In the genomic region with DNA sequence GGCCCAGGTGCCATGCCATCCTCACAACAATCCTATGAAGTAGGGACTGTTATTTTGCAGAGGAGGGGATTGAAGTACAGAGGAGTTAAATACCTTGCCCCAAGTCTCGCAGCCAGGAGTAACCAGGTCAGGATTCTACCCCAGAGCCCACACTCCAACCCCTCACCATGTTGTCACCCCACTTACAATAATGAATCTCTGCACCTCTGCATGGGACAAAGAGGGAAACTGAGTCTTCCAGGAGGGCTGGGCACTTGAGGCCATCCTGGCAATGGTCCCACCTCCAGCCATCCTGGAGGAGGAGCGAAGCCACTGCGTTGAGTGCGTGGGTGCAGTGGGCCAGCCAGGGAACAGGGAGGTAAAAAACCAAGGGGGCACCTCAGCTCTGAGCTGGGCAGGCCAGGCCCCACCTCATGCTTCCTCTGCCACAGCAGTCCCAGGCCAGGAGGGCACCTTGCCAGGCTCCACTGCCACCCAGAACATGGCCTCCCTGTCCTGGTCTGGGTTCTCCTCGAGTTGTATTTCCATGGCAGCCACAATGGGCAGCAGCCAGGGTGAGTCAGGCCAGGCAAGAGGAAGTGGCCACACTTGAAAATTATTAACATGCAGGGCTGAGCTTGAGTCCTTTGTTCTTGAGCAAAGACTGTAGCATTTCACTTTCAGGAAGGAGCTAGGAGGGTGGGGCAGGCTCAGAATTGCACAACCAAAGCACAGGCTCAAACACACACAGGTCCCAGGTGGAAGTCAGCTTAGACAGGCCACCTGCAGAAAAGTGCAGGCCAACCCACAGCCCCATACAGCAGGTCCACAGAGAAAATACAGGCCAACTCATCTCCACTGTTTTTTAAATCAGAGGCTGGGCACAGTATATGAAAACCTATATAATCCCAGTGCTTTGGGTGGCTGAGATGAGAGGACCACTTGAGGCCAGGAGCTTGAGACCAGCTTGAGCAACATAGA, we compare ENCODE assay signal across 8 cellular contexts. TPM values are rescaled to one million over a fixed set of nuclear protein-coding genes. Genes with fewer than 3 reads are reported as not detected.
DNase-seq lines count a peak whose midpoint lies in the region; ATAC-seq and TF ChIP-seq lines count a peak whose summit lies in the region.

No MANE protein-coding gene starts in this region.

- 16 to 33% methylated on average over 4 to 5 of the region's 5 CpGs for WGBS in esophagus squamous epithelium, 2 donors

- H3K27me3 ChIP-seq in KMS-11 (ENCODE audit: insufficient read depth, low read depth) (no peaks in the 10 kb centered on the region), esophagus squamous epithelium (no peaks in the 10 kb centered on the region)

- intact Hi-C loops in esophagus squamous epithelium (cut with DNase I), result no loop called here

- no peaks in the 10 kb centered on the region for H3K9me3 ChIP-seq in esophagus squamous epithelium

- no peak for TF ChIP-seq CTCF in KMS-11 (conservative IDR thresholded peaks at IDR 0.05; ENCODE audit: low read depth, low read length)
- TF ChIP-seq CTCF in esophagus squamous epithelium (IDR thresholded peaks at IDR 0.05), result peak in 1 of 6 experiments; percentile 21
- no peak for TF ChIP-seq CTCF in neural crest cell (conservative IDR thresholded peaks at IDR 0.05)

- H3K79me2 ChIP-seq in KMS-11 (ENCODE audit: insufficient read depth, low read depth), result no peaks in the 10 kb centered on the region

- H3K36me3 ChIP-seq in KMS-11 (ENCODE audit: insufficient read depth) (no peaks in the 10 kb centered on the region), esophagus squamous epithelium (no peaks in the 10 kb centered on the region)

- peak overlapping the region; percentile 49; the same call in 1 of the 2 replicates for H3K9ac ChIP-seq in KMS-11

- peaks cover 69% of the 10 kb centered on the region for H3K4me1 ChIP-seq in KMS-11 (ENCODE audit: low read depth, poor library complexity, severe bottlenecking)
- peaks cover 68 to 98% (median 76%) of the 10 kb centered on the region in 3 donors for H3K4me1 ChIP-seq in esophagus squamous epithelium

- ATAC-seq in GM21619 (IDR thresholded peaks at IDR 0.05; ENCODE audit: unreplicated experiment) (peak; percentile 69), HG03045 (IDR thresholded peaks at IDR 0.05; ENCODE audit: unreplicated experiment) (no peak)

- TF ChIP-seq POLR2A in esophagus squamous epithelium (IDR thresholded peaks at IDR 0.05), result no peak

- H3K4me3 Mint-ChIP-seq in neural crest cell, result peak overlapping the region; percentile 62

- H3K27ac Mint-ChIP-seq in neural crest cell (ENCODE audit: unreplicated experiment), result peak overlapping the region; percentile 92

- no peaks in the 10 kb centered on the region for H4K20me1 ChIP-seq in KMS-11 (ENCODE audit: insufficient read depth)

- H3K4me3 ChIP-seq in KMS-11 (IDR thresholded peaks at IDR 0.05; ENCODE audit: insufficient read depth, low read depth, low read length), result no peak overlapping the region
- no peak overlapping the region for H3K4me3 ChIP-seq in esophagus squamous epithelium

- H3K4me2 ChIP-seq in KMS-11, result peak overlapping the region; percentile 92

- H3K36me3 Mint-ChIP-seq in neural crest cell (ENCODE audit: low read depth), result peaks cover 3% of the 10 kb centered on the region

- H3K9me3 Mint-ChIP-seq in neural crest cell, result no peaks in the 10 kb centered on the region

- H3K27ac ChIP-seq in KMS-11 (peak overlapping the region; percentile 80), esophagus squamous epithelium (peak overlapping the region; percentile 84 to 92 (median 89))

- peaks cover 85% of the 10 kb centered on the region for H3K4me1 Mint-ChIP-seq in neural crest cell

- DNase-seq in EL (peak; percentile 84), SIG-M5 (lab: John Stamatoyannopoulos, UW) (peak; percentile 35), esophagus squamous epithelium (lab: John Stamatoyannopoulos, UW) (peak; percentile 39), neural crest cell (ENCODE audit: low read depth, low spot score) (no peak), cerebellar cortex (ENCODE audit: low spot score) (no peak)

- H2AFZ ChIP-seq in KMS-11 (ENCODE audit: low read depth), result peak overlapping the region; percentile 57; the same call in 1 of the 2 replicates

- H3K27me3 Mint-ChIP-seq in neural crest cell (ENCODE audit: low read depth), result no peaks in the 10 kb centered on the region

RNA-seq across cellular contexts. Expression of gene CUEDC1, which starts 52.1 kb away (rescaled TPM):
- 10 to 100 TPM in 3 of 4 donors, 1 to 10 TPM in 1; 7.4 to 27.3 (median 18.4) TPM for total RNA-seq in esophagus squamous epithelium
- 73.7 and 86.9 TPM in 2 replicates for total RNA-seq in neural crest cell

RNA-seq across cellular contexts. Expression of gene MRPS23, which starts 53.2 kb away (rescaled TPM):
- 10 to 100 TPM in 3 of 4 donors, 1 to 10 TPM in 1; 9.9 to 25.2 (median 20.8) TPM for total RNA-seq in esophagus squamous epithelium
- 50.0 and 63.0 TPM in 2 replicates for total RNA-seq in neural crest cell

Comparison
In these comparisons a context has a peak if more than half of its experiments do, and no peak if none do; other contexts are left out.
1. DNase-seq: peak in EL (single experiment), SIG-M5 (single experiment) and esophagus squamous epithelium (single experiment); none in neural crest cell (single experiment) and cerebellar cortex (single experiment).